In genomic region chr2:169798397-169798717, GRCh38 we compare ENCODE assay signal across 1 cellular context.
TF ChIP-seq lines count a peak whose summit lies in the region.

No MANE protein-coding gene starts in this region.

TF ChIP-seq in SK-N-SH treated with all-trans-retinoic acid at 6 μM for 48 hours, 23 proteins besides CTCF, POLR2A, EP300 and RAD21 (continued from another document):
- TF ChIP-seq ZFP3 (CRISPR knock-in tag; IDR thresholded peaks at IDR 0.05) (no peak), ZNF8 (CRISPR knock-in tag; IDR thresholded peaks at IDR 0.05) (no peak), BACH2 (CRISPR knock-in tag; IDR thresholded peaks at IDR 0.05; ENCODE audit: borderline replicate concordance) (no peak), ISL1 (CRISPR knock-in tag; IDR thresholded peaks at IDR 0.05) (no peak), PPARA (CRISPR knock-in tag; IDR thresholded peaks at IDR 0.05; ENCODE audit: borderline replicate concordance) (no peak), CSRNP3 (CRISPR knock-in tag; IDR thresholded peaks at IDR 0.05) (no peak), TCF4 (CRISPR knock-in tag; IDR thresholded peaks at IDR 0.05; ENCODE audit: borderline replicate concordance) (no peak), ZFP30 (CRISPR knock-in tag; IDR thresholded peaks at IDR 0.05) (no peak), CREB5 (CRISPR knock-in tag; IDR thresholded peaks at IDR 0.05; ENCODE audit: low read depth) (no peak), ESRRG (CRISPR knock-in tag; IDR thresholded peaks at IDR 0.05) (no peak), TOX (CRISPR knock-in tag; IDR thresholded peaks at IDR 0.05; ENCODE audit: borderline replicate concordance) (no peak)
